8 cellular contexts compared by ENCODE assay signal in genomic region chrX:70455366-70456202, GRCh38. TPM values are rescaled to one million over a fixed set of nuclear protein-coding genes. Genes with fewer than 3 reads are reported as not detected.
DNase-seq lines count a peak whose midpoint lies in the region; ATAC-seq and TF ChIP-seq lines count a peak whose summit lies in the region.

No MANE protein-coding gene starts in this region.

- H3K79me1 ChIP-seq in trophoblast cell (ENCODE audit: low read length): peaks cover 17% of the 10 kb centered on the region

- H3K27me3 ChIP-seq in Panc1 (ENCODE audit: control insufficient read depth, insufficient read depth, low read length): no peaks in the 10 kb centered on the region
- H3K27me3 ChIP-seq in esophagus (ENCODE audit: control insufficient read depth in 1 of 2, insufficient read depth in 2 of 2, low read length in 2 of 2): no peaks in the 10 kb centered on the region
- no peaks in the 10 kb centered on the region for H3K27me3 ChIP-seq in trophoblast cell (ENCODE audit: insufficient read depth, low read length)

- H3K36me3 Mint-ChIP-seq in activated naive CD4-positive, alpha-beta T cell treated with anti-CD3 and anti-CD28 coated beads for 36 hours (ENCODE audit: low read depth): peaks cover 3% of the 10 kb centered on the region

- 14 to 31% methylated on average over 32 of the region's 32 CpGs for WGBS in esophagus, 2 donors
- WGBS in trophoblast cell (ENCODE audit: extremely low coverage, insufficient coverage, insufficient read length): no CpG with 5 or more reads among the region's 32 CpGs

- H2AFZ ChIP-seq in trophoblast cell (ENCODE audit: insufficient read depth, low read length, poor library complexity): peak overlapping the region; percentile 88

- peak overlapping the region; percentile 98 for H3K14ac ChIP-seq in trophoblast cell (ENCODE audit: low read length)

- H2BK12ac ChIP-seq in trophoblast cell (ENCODE audit: low read length): no peak overlapping the region

- H3K27ac ChIP-seq in Panc1 (ENCODE audit: low read length) (no peak overlapping the region), esophagus (ENCODE audit: low read depth in 2 of 2, low read length in 1 of 2) (peak overlapping the region; percentile 80 to 83), trophoblast cell (ENCODE audit: low read depth, low read length) (peak overlapping the region; percentile 74)

- peaks cover 28% of the 10 kb centered on the region for H3K4me1 Mint-ChIP-seq in activated naive CD4-positive, alpha-beta T cell treated with anti-CD3 and anti-CD28 coated beads for 36 hours (ENCODE audit: low read depth)

- no peak for TF ChIP-seq CTCF in Panc1 (IDR thresholded peaks at IDR 0.05)

- no TSS peak for BruUV-seq in Panc1 (replicated peaks; lab: Mats Ljungman, UMichigan)

- H4K12ac ChIP-seq in trophoblast cell (ENCODE audit: low read depth, low read length): peak overlapping the region; percentile 92

- H3K4ac ChIP-seq in trophoblast cell (ENCODE audit: low read depth, low read length): peak overlapping the region; percentile 96

- peak overlapping the region; percentile 76 for H2AK5ac ChIP-seq in trophoblast cell (ENCODE audit: low read length)

- H3K23ac ChIP-seq in trophoblast cell (ENCODE audit: low read length): no peak overlapping the region

- intact Hi-C loops in activated naive CD4-positive, alpha-beta T cell treated with anti-CD3 and anti-CD28 coated beads for 36 hours (cut with micrococcal nuclease): loop anchor here (10.0 kb wide), 1 partner anchor 299 kb away; no protein-coding TSS in a partner anchor
- intact Hi-C loops in Panc1 (cut with micrococcal nuclease; ENCODE audit: unreplicated experiment): loop anchor here (10.0 kb wide), 1 partner anchor 99 kb away; no protein-coding TSS in a partner anchor

- ATAC-seq in Panc1 (no peak), HG02970 (IDR thresholded peaks at IDR 0.05; ENCODE audit: low FRiP score, unreplicated experiment) (no peak)

- no peaks in the 10 kb centered on the region for H3K9me3 ChIP-seq in Panc1 (ENCODE audit: control insufficient read depth, insufficient read depth, low read depth, low read length)
- no peaks in the 10 kb centered on the region for H3K9me3 ChIP-seq in esophagus (ENCODE audit: control insufficient read depth in 2 of 2, insufficient read depth in 1 of 2, low read depth in 1 of 2, low read length in 1 of 2)
- no peaks in the 10 kb centered on the region for H3K9me3 ChIP-seq in trophoblast cell (ENCODE audit: insufficient read depth, low read depth, low read length)

- in situ Hi-C loops in Panc1 (cut with HindIII; ENCODE audit: low pct_unique_long_range_greater_than_20kb, low sequenced_read_pairs): no loop called here

- H3K36me3 ChIP-seq in Panc1 (ENCODE audit: control insufficient read depth, insufficient read depth, low read length): no peaks in the 10 kb centered on the region
- H3K36me3 ChIP-seq in esophagus (ENCODE audit: control insufficient read depth in 2 of 2, insufficient read depth in 2 of 2, low read length in 1 of 2): no peaks in the 10 kb centered on the region
- H3K36me3 ChIP-seq in trophoblast cell (ENCODE audit: control insufficient read depth in 1 of 2, insufficient read depth in 2 of 2, low read length in 2 of 2): no peaks in the 10 kb centered on the region

- H3K79me2 ChIP-seq in trophoblast cell (ENCODE audit: control insufficient read depth, insufficient read depth, low read length, poor library complexity): peaks cover 9% of the 10 kb centered on the region

- H3K9me3 Mint-ChIP-seq in activated naive CD4-positive, alpha-beta T cell treated with anti-CD3 and anti-CD28 coated beads for 36 hours: no peaks in the 10 kb centered on the region

- peak overlapping the region; percentile 65 for H2BK5ac ChIP-seq in trophoblast cell (ENCODE audit: low read depth, low read length, poor library complexity)

- H3K27ac Mint-ChIP-seq in activated naive CD4-positive, alpha-beta T cell treated with anti-CD3 and anti-CD28 coated beads for 36 hours: peak overlapping the region; percentile 77

- peak overlapping the region; percentile 97 for H3K4me2 ChIP-seq in trophoblast cell (ENCODE audit: low read length)

- H2BK120ac ChIP-seq in trophoblast cell (ENCODE audit: insufficient read depth, low read length, poor library complexity): peak overlapping the region; percentile 86

- CTCF ChIA-PET in activated naive CD4-positive, alpha-beta T cell treated with anti-CD3 and anti-CD28 coated beads for 36 hours (lab: Charles Lee): interaction anchor here (0.6 to 3.3 kb wide), 2 partner anchors 203 to 210 kb away, joined by 5 to 17 read pairs; no protein-coding TSS in a partner anchor
- CTCF ChIA-PET in Panc1 (lab: Charles Lee): interaction anchor here (0.6 to 0.8 kb wide), 2 partner anchors 289 to 730 kb away, joined by 4 read pairs; no protein-coding TSS in a partner anchor

- H3K18ac ChIP-seq in trophoblast cell (ENCODE audit: low read length): peak overlapping the region; percentile 92

- peak overlapping the region; percentile 92 for H4K8ac ChIP-seq in trophoblast cell (ENCODE audit: low read depth, low read length)

- H3K4me1 ChIP-seq in Panc1 (ENCODE audit: control insufficient read depth, insufficient read depth, low read length) (peaks cover 5% of the 10 kb centered on the region), esophagus (ENCODE audit: control insufficient read depth in 2 of 2, insufficient read depth in 2 of 2, low read length in 1 of 2) (peaks cover 0 to 4% of the 10 kb centered on the region in 2 donors), trophoblast cell (ENCODE audit: control insufficient read depth in 1 of 2, insufficient read depth in 2 of 2, low read length in 2 of 2) (peaks cover 10 to 11% of the 10 kb centered on the region in 2 experiments)

- H3K4me3 Mint-ChIP-seq in activated naive CD4-positive, alpha-beta T cell treated with anti-CD3 and anti-CD28 coated beads for 36 hours: peak overlapping the region; percentile 76

- DNase-seq in activated naive CD4-positive, alpha-beta T cell treated with anti-CD3 and anti-CD28 coated beads for 36 hours: no peak
- DNase-seq in activated naive CD4-positive, alpha-beta T cell treated with anti-CD3 and anti-CD28 coated beads, Interleukin-2, amount 50 U/mL, for 16 hours: no peak
- DNase-seq in Panc1 (ENCODE audit: low read depth, low spot score) (no peak), trophoblast cell (no peak), HK-2 (ENCODE audit: unreplicated experiment) (no peak), iPS-NIHi11 (ENCODE audit: low spot score) (no peak)

- H4K91ac ChIP-seq in trophoblast cell (ENCODE audit: low read depth, low read length): peak overlapping the region; percentile 92

- POLR2A ChIA-PET in Panc1 (lab: Charles Lee): interaction anchor here (0.7 kb wide), 1 partner anchor 156 kb away, joined by 5 read pairs; no protein-coding TSS in a partner anchor

- H3K27me3 Mint-ChIP-seq in activated naive CD4-positive, alpha-beta T cell treated with anti-CD3 and anti-CD28 coated beads for 36 hours (ENCODE audit: low read depth): no peaks in the 10 kb centered on the region

- peak overlapping the region; percentile 93 for H3K9ac ChIP-seq in trophoblast cell (ENCODE audit: low read length)

- H3K4me3 ChIP-seq in Panc1 (ENCODE audit: low read depth in 2 of 2, low read length in 2 of 2) (peak overlapping the region; percentile 38 to 60), esophagus (ENCODE audit: low read depth in 1 of 2, low read length in 2 of 2) (peak overlapping the region; percentile 37 to 61), trophoblast cell (ENCODE audit: low read depth, low read length) (peak overlapping the region; percentile 88)

RNA-seq across cellular contexts. Expression of gene DLG3, which starts 10.9 kb away (rescaled TPM):
- 10 to 100 TPM; 11.0 to 12.9 TPM for total RNA-seq in activated naive CD4-positive, alpha-beta T cell treated with anti-CD3 and anti-CD28 coated beads for 36 hours
- total RNA-seq in Panc1 (2021; ENCODE audit: unreplicated experiment): 3.0 TPM
- 3.5 TPM for polyA plus RNA-seq in Panc1 (2012; ENCODE audit: insufficient read length)
- 10 to 100 TPM; 13.8 to 19.0 TPM for polyA plus RNA-seq in esophagus
- polyA plus RNA-seq in trophoblast cell (2013): 18.6 and 22.7 TPM in 2 replicates

RNA-seq across cellular contexts. Expression of gene GDPD2, which starts 32.5 kb away (rescaled TPM):
- not detected for total RNA-seq in activated naive CD4-positive, alpha-beta T cell treated with anti-CD3 and anti-CD28 coated beads for 36 hours
- 0.33 TPM for total RNA-seq in Panc1 (2021; ENCODE audit: unreplicated experiment)
- not detected for polyA plus RNA-seq in Panc1 (2012; ENCODE audit: insufficient read length)
- polyA plus RNA-seq in esophagus: under 1 TPM; 0.28 to 0.34 TPM
- polyA plus RNA-seq in trophoblast cell (2013): 0.47 and 0.57 TPM in 2 replicates
